In genomic region chr13:79451500-79451962, GRCh38 we compare ENCODE assay signal across 8 cellular contexts. TPM values are rescaled to one million over a fixed set of nuclear protein-coding genes. Genes with fewer than 3 reads are reported as not detected.
DNase-seq lines count a peak whose midpoint lies in the region; ATAC-seq and TF ChIP-seq lines count a peak whose summit lies in the region.

No MANE protein-coding gene starts in this region.

- no peak overlapping the region for H3K27ac ChIP-seq in foreskin keratinocyte

- peak; percentile 94 for DNase-seq in NK-92 treated with Interleukin-12 subunit alpha and Interleukin-12 subunit beta, amount 100 ng/mL, for 24 hours (lab: John Stamatoyannopoulos, UW)
- DNase-seq in activated T-cell treated with anti-CD3 and anti-CD28 coated beads for 1 hour (ENCODE audit: low read depth), result peak; percentile 71
- peak; percentile 61 to 71 for DNase-seq in foreskin keratinocyte
- DNase-seq in stimulated activated CD4-positive, alpha-beta T cell treated with anti-CD3 and anti-CD28 coated beads, TNF-alpha, amount 100 ng/mL, for 1 hour (ENCODE audit: low read depth in 3 of 3, low spot score in 1 of 3), result peak; percentile 69 to 78 (median 74)
- no peak for DNase-seq in ureter (ENCODE audit: low spot score)
- DNase-seq in DMS79 (lab: John Stamatoyannopoulos, UW), result no peak

- ATAC-seq in GM18519 (IDR thresholded peaks at IDR 0.05; ENCODE audit: low FRiP score, unreplicated experiment), result peak; percentile 97
- ATAC-seq in HG02759 (IDR thresholded peaks at IDR 0.05; ENCODE audit: unreplicated experiment), result peak; percentile 100
- peak; percentile 100 for ATAC-seq in foreskin keratinocyte

- no peak for TF ChIP-seq CTCF in foreskin keratinocyte (conservative IDR thresholded peaks at IDR 0.05)

- no peaks in the 10 kb centered on the region for H3K27me3 ChIP-seq in foreskin keratinocyte

- H3K4me1 ChIP-seq in foreskin keratinocyte, result no peaks in the 10 kb centered on the region

RNA-seq across cellular contexts. Expression of gene NDFIP2, which starts 29.4 kb away (rescaled TPM):
- 88.4 and 98.3 TPM in 2 replicates for total RNA-seq in foreskin keratinocyte
- polyA plus RNA-seq in foreskin keratinocyte, result 40.7 and 52.6 TPM in 2 replicates
- total RNA-seq in ureter, result 57.1 TPM

RNA-seq across cellular contexts. Expression of gene RBM26, which starts 45.5 kb away (rescaled TPM):
- 29.6 and 33.1 TPM in 2 replicates for total RNA-seq in foreskin keratinocyte
- polyA plus RNA-seq in foreskin keratinocyte, result 9.7 and 12.1 TPM in 2 replicates
- 69.6 TPM for total RNA-seq in ureter

Comparison
In these comparisons a context has a peak if more than half of its experiments do, and no peak if none do; other contexts are left out.
1. DNase-seq: peak in NK-92 treated with Interleukin-12 subunit alpha and Interleukin-12 subunit beta, amount 100 ng/mL, for 24 hours (single experiment), activated T-cell treated with anti-CD3 and anti-CD28 coated beads for 1 hour (single experiment), foreskin keratinocyte (2 of 2) and stimulated activated CD4-positive, alpha-beta T cell treated with anti-CD3 and anti-CD28 coated beads, TNF-alpha, amount 100 ng/mL, for 1 hour (3 of 3); none in ureter (single experiment) and DMS79 (single experiment).
2. Peak in every context shown above with its lines, with median percentiles within 50 percentile points of each other: ATAC-seq.